In the genomic region with DNA sequence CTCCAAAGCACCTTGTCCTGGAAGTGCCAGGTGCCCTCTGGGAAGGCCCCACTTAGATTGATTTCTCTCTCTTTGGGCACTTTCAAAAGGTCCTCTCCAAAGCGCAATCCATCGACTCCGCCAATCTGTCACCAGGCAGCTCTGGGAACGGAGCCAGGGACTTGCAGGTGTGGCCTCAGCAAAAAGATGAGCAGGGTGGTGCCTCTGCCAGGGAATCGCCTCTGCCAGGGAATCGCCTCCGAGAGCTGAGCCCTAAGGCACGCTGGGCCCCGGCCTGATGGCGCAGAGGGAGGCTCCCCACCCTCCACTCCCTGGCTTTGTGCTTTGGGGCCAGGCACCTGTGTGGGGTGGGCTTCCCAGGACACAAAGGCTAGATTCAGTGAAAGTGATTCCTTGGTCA, we compare ENCODE assay signal across 18 cellular contexts.
DNase-seq lines count a peak whose midpoint lies in the region; ATAC-seq lines count a peak whose summit lies in the region.
"Had no signal": no experiment of that assay in that cellular context is flagged by ENCODE, and none has a peak within 500 bp of the region (broad histone marks: within the 10 kb centered on the region; RNA-seq: fewer than 3 reads in every experiment).

No MANE protein-coding gene starts in this region.

- no peaks in the 10 kb centered on the region for H3K4me1 Mint-ChIP-seq in natural killer cell treated with Interleukin-12 subunit alpha and Interleukin-12 subunit beta and Interleukin-15 and Interleukin-18, amount 100 ng/mL, for 72 hours (ENCODE audit: low read depth in 2 of 2)
- H3K4me1 Mint-ChIP-seq: naive thymus-derived CD4-positive, alpha-beta T cell had no signal

- no peaks in the 10 kb centered on the region for H3K9me3 Mint-ChIP-seq in natural killer cell treated with Interleukin-12 subunit alpha and Interleukin-12 subunit beta and Interleukin-15 and Interleukin-18, amount 100 ng/mL, for 72 hours
- H3K9me3 Mint-ChIP-seq: activated naive CD4-positive, alpha-beta T cell treated with anti-CD3 and anti-CD28 coated beads for 36 hours; activated T-cell treated with anti-CD3 and anti-CD28 coated beads, Interleukin-2, amount 50 U/mL, for 4 hours; naive thymus-derived CD4-positive, alpha-beta T cell had no signal

- no peaks in the 10 kb centered on the region for H3K36me3 Mint-ChIP-seq in natural killer cell treated with Interleukin-12 subunit alpha and Interleukin-12 subunit beta and Interleukin-15 and Interleukin-18, amount 100 ng/mL, for 72 hours
- H3K36me3 Mint-ChIP-seq: naive thymus-derived CD4-positive, alpha-beta T cell had no signal

- H3K27ac Mint-ChIP-seq in natural killer cell treated with Interleukin-12 subunit alpha and Interleukin-12 subunit beta and Interleukin-15 and Interleukin-18, amount 100 ng/mL, for 72 hours: no peak overlapping the region
- H3K27ac Mint-ChIP-seq: activated naive CD4-positive, alpha-beta T cell treated with anti-CD3 and anti-CD28 coated beads for 36 hours; naive thymus-derived CD4-positive, alpha-beta T cell had no signal

- peaks cover 0 to 3% of the 10 kb centered on the region in 2 donors for H3K27me3 Mint-ChIP-seq in natural killer cell treated with Interleukin-12 subunit alpha and Interleukin-12 subunit beta and Interleukin-15 and Interleukin-18, amount 100 ng/mL, for 72 hours

- H3K4me3 Mint-ChIP-seq in natural killer cell treated with Interleukin-12 subunit alpha and Interleukin-12 subunit beta and Interleukin-15 and Interleukin-18, amount 100 ng/mL, for 72 hours: no peak overlapping the region
- H3K4me3 Mint-ChIP-seq: activated naive CD4-positive, alpha-beta T cell treated with anti-CD3 and anti-CD28 coated beads for 36 hours; activated T-cell treated with anti-CD3 and anti-CD28 coated beads, Interleukin-2, amount 50 U/mL, for 4 hours; naive thymus-derived CD4-positive, alpha-beta T cell had no signal

- DNase-seq in DMS79 treated with DMSO at 0.1 percent for 48 hours (lab: John Stamatoyannopoulos, UW) (peak; percentile 72), NCI-H1694 (lab: John Stamatoyannopoulos, UW) (peak; percentile 71), NCI-H510A treated with DMSO at 0.1 percent for 48 hours (lab: John Stamatoyannopoulos, UW) (peak; percentile 63), cerebellum (ENCODE audit: low spot score) (peak; percentile 87), T1000 (lab: John Stamatoyannopoulos, UW) (no peak), islet precursor cell (no peak)
- DNase-seq in natural killer cell treated with Interleukin-12 subunit alpha and Interleukin-12 subunit beta and Interleukin-15 and Interleukin-18, amount 100 ng/mL, for 72 hours (ENCODE audit: low spot score): no peak
- DNase-seq in activated T-cell treated with anti-CD3 and anti-CD28 coated beads, Interleukin-2, amount 50 U/mL, for 48 hours: no peak
- DNase-seq: activated CD4-positive, alpha-beta T cell treated with anti-CD3 and anti-CD28 coated beads for 1 hour; activated naive CD4-positive, alpha-beta T cell treated with anti-CD3 and anti-CD28 coated beads for 36 hours; activated T-cell treated with anti-CD3 and anti-CD28 coated beads, Interleukin-2, amount 50 U/mL, for 4 hours; amygdala; KG1; naive thymus-derived CD4-positive, alpha-beta T cell; ovary; stimulated activated CD4-positive, alpha-beta T cell treated with anti-CD3 and anti-CD28 coated beads, Interleukin-4, amount 100 ng/mL, for 4 hours; stimulated activated naive CD8-positive, alpha-beta T cell treated with anti-CD3 and anti-CD28 coated beads, Interleukin-15, Interleukin-2, amounts not matched to agents 100 U/mL and 50 U/mL, for 24 hours had no signal

- no peak for ATAC-seq in natural killer cell treated with Interleukin-12 subunit alpha and Interleukin-12 subunit beta and Interleukin-15 and Interleukin-18, amount 100 ng/mL, for 72 hours
- ATAC-seq: activated T-cell treated with anti-CD3 and anti-CD28 coated beads, Interleukin-2, amount 50 U/mL, for 4 hours; GM12878; naive thymus-derived CD4-positive, alpha-beta T cell; stimulated activated naive CD8-positive, alpha-beta T cell treated with anti-CD3 and anti-CD28 coated beads, Interleukin-15, Interleukin-2, amounts not matched to agents 100 U/mL and 50 U/mL, for 24 hours had no signal

Comparison
In these comparisons a context has a peak if more than half of its experiments do, and no peak if none do; other contexts are left out.
1. DNase-seq: peak in DMS79 treated with DMSO at 0.1 percent for 48 hours (single experiment), NCI-H1694 (single experiment), NCI-H510A treated with DMSO at 0.1 percent for 48 hours (single experiment) and cerebellum (single experiment); none in natural killer cell treated with Interleukin-12 subunit alpha and Interleukin-12 subunit beta and Interleukin-15 and Interleukin-18, amount 100 ng/mL, for 72 hours (single experiment), T1000 (single experiment), activated T-cell treated with anti-CD3 and anti-CD28 coated beads, Interleukin-2, amount 50 U/mL, for 48 hours (0 of 2) and islet precursor cell (single experiment).